9 cellular contexts compared by ENCODE assay signal in genomic region chr2:189763908-189764661, GRCh38. TPM values are rescaled to one million over a fixed set of nuclear protein-coding genes. Genes with fewer than 3 reads are reported as not detected.
A peak's percentile ranks its signal among the peaks of the same experiment; 100 is the strongest.
DNase-seq lines count a peak whose midpoint lies in the region; ATAC-seq, FAIRE-seq and TF ChIP-seq lines count a peak whose summit lies in the region.
"Had no signal": no experiment of that assay in that cellular context is flagged by ENCODE, and none has a peak within 500 bp of the region (broad histone marks: within the 10 kb centered on the region; RNA-seq: fewer than 3 reads in every experiment).

No MANE protein-coding gene starts in this region.

- H3K9me3 ChIP-seq in GM12878 (replicated peaks; ENCODE audit: control insufficient read depth, insufficient read depth, low read length) (no peaks in the 10 kb centered on the region), neural cell (ENCODE audit: low read length) (no peaks in the 10 kb centered on the region)

- H3K27ac ChIP-seq in GM12878 (ENCODE audit: control insufficient read depth, insufficient read depth) (peak overlapping the region; percentile 91; the same call in 1 of the 2 replicates), neural cell (ENCODE audit: low read length) (no peak overlapping the region)

- H3K9ac ChIP-seq in GM12878 (ENCODE audit: control insufficient read depth, insufficient read depth, low read length) (peak overlapping the region; percentile 95), neural cell (ENCODE audit: low read length) (peak overlapping the region; percentile 95)

- SMC1A ChIA-PET in GM12878 (lab: Charles Lee; ENCODE audit: uncharacterized antibody, unreplicated experiment): interaction anchor here (0.6 to 1.7 kb wide), 10 partner anchors 9 to 1111 kb away, joined by 3 to 7 read pairs (median 3); partner anchors contain the start of gene ASNSD1

- in situ Hi-C loops in GM12878 (cut with MboI): no loop called here

- H3F3A ChIP-seq in neural cell (ENCODE audit: insufficient read depth, low read length, poor library complexity, severe bottlenecking): peaks cover 4% of the 10 kb centered on the region

- H2AFZ ChIP-seq in GM12878 (ENCODE audit: control insufficient read depth, low read depth, low read length) (peak overlapping the region; percentile 99), neural cell (ENCODE audit: low read depth, low read length) (no peak overlapping the region)

- RAD21 ChIA-PET in GM12878 (lab: Charles Lee; ENCODE audit: unreplicated experiment): interaction anchor here (0.8 to 1.8 kb wide), 6 partner anchors 14 to 513 kb away, joined by 3 to 10 read pairs (median 4); partner anchors contain the start of genes ANKAR and ORMDL1

- ATAC-seq in GM12878 (no peak), HG02973 (IDR thresholded peaks at IDR 0.05; ENCODE audit: unreplicated experiment) (no peak), GM19324 (IDR thresholded peaks at IDR 0.05; ENCODE audit: low FRiP score, unreplicated experiment) (no peak)
- ATAC-seq: stimulated activated naive B cell treated with anti-CD40 and anti-IgM and Interleukin-4, amounts not matched to agents 10 μg/mL and 1 μg/mL and 100 μg/mL, for 72 hours had no signal

- no peak for TF ChIP-seq POLR2A in GM12878 (IDR thresholded peaks at IDR 0.05; ENCODE audit: low read depth, low read length)

- no peak for TF ChIP-seq EP300 in GM12878 (IDR thresholded peaks at IDR 0.05; ENCODE audit: borderline replicate concordance in 1 of 2, control insufficient read depth in 1 of 2, low read depth in 2 of 2, low read length in 2 of 2)
- no peak for TF ChIP-seq EP300 in neural cell (conservative IDR thresholded peaks at IDR 0.05; ENCODE audit: poor library complexity, severe bottlenecking)

- CTCF ChIA-PET in GM12878 (lab: Yijun Ruan, JAX): interaction anchor here (0.6 to 6.5 kb wide), 13 partner anchors 12 to 606 kb away, joined by 3 to 84 read pairs (median 7); partner anchors contain the start of genes ANKAR, ASNSD1, ORMDL1 and PMS1

- H3K79me2 ChIP-seq in GM12878 (ENCODE audit: control insufficient read depth, insufficient read depth, low read length) (peaks cover 10% of the 10 kb centered on the region), neural cell (replicated peaks; ENCODE audit: insufficient read depth, low read length) (peaks cover 5% of the 10 kb centered on the region)

- TF ChIP-seq RAD21 in GM12878 (IDR thresholded peaks at IDR 0.05; ENCODE audit: insufficient read depth, low read depth, low read length) (0 out of 2 replicates have a peak, but pooled peaks have one; percentile 21), neural cell (conservative IDR thresholded peaks at IDR 0.05) (no peak)

- BruUV-seq in GM12878 (replicated peaks; lab: Mats Ljungman, UMichigan): no TSS peak

- H3K9me2 ChIP-seq in neural cell (ENCODE audit: insufficient read depth, low read length): no peaks in the 10 kb centered on the region

- peaks cover 5% of the 10 kb centered on the region; the same call in 1 of the 2 replicates for H3K4me1 ChIP-seq in GM12878 (ENCODE audit: control insufficient read depth, insufficient read depth, low read length)

- DNase-seq in LNCaP clone FGC (ENCODE audit: low read depth) (no peak), GM12878 (ENCODE audit: low read depth, low spot score) (no peak), urothelium cell line (ENCODE audit: low spot score) (no peak)
- DNase-seq: activated effector memory CD4-positive, alpha-beta T cell treated with Interleukin-2 at 50 U/mL for 16 hours; stimulated activated naive B cell treated with anti-CD40 and anti-IgM and Interleukin-4, amounts not matched to agents 10 μg/mL and 1 μg/mL and 100 μg/mL, for 72 hours had no signal

- POLR2A ChIA-PET in GM12878 (lab: Charles Lee): interaction anchor here (0.7 to 4.0 kb wide), 6 partner anchors 20 to 934 kb away, joined by 3 to 23 read pairs (median 4); partner anchors contain the start of genes ORMDL1 and PMS1

- H3K27me3 ChIP-seq in GM12878 (replicated peaks in 1 of 2; ENCODE audit: control insufficient read depth in 2 of 2, insufficient read depth in 2 of 2, low read length in 1 of 2) (no peaks in the 10 kb centered on the region), neural cell (ENCODE audit: insufficient read depth, low read depth, low read length) (no peaks in the 10 kb centered on the region)

- peaks cover 0 to 7% of the 10 kb centered on the region in 2 experiments; a peak in 2 of 4 replicates for H3K36me3 ChIP-seq in GM12878 (ENCODE audit: control insufficient read depth in 2 of 2, insufficient read depth in 2 of 2, low read length in 1 of 2)
- H3K36me3 ChIP-seq in neural cell (ENCODE audit: insufficient read depth, low read length): peaks cover 5% of the 10 kb centered on the region

- peak overlapping the region; percentile 72 for H3K4me3 ChIP-seq in LNCaP clone FGC (ENCODE audit: low read depth, low read length)
- peak overlapping the region; percentile 97; the same call in 1 of the 2 replicates for H3K4me3 ChIP-seq in GM12878
- peak overlapping the region; percentile 84 for H3K4me3 ChIP-seq in neural cell (ENCODE audit: low read length)

- peak overlapping the region; percentile 95 for H3K4me2 ChIP-seq in GM12878 (ENCODE audit: control insufficient read depth, insufficient read depth)
- peak overlapping the region; percentile 60 for H3K4me2 ChIP-seq in neural cell (ENCODE audit: low read length)

- intact Hi-C loops in GM12878 (cut with micrococcal nuclease; ENCODE audit: unreplicated experiment): loop anchor here (1.0 to 10.0 kb wide), 3 partner anchors 20 to 319 kb away; partner anchors contain the start of genes ASNSD1, ORMDL1, PMS1 and WDR75

- H4K20me1 ChIP-seq in GM12878 (ENCODE audit: control insufficient read depth, insufficient read depth) (no peaks in the 10 kb centered on the region), neural cell (ENCODE audit: insufficient read depth) (no peaks in the 10 kb centered on the region)

- WGBS in GM12878 (ENCODE audit: insufficient coverage, insufficient replicate concordance, low lambda C conversion rate, missing lambda C conversion rate): over 99% methylated on average over 4 of the region's 4 CpGs

- TF ChIP-seq CTCF in LNCaP clone FGC (IDR thresholded peaks at IDR 0.05; ENCODE audit: control insufficient read depth, extremely low read depth, insufficient read depth): no peak
- TF ChIP-seq CTCF in GM12878 (IDR thresholded peaks at IDR 0.05 in 2 of 3, conservative IDR thresholded peaks at IDR 0.05 in 1 of 3; ENCODE audit: control insufficient read depth in 2 of 3, extremely low read depth in 1 of 3, insufficient read depth in 1 of 3, low read depth in 3 of 3, low read length in 3 of 3): no peak; a peak in 1 of 6 replicates
- TF ChIP-seq CTCF in neural cell (IDR thresholded peaks at IDR 0.05; ENCODE audit: poor library complexity, severe bottlenecking): no peak

- FAIRE-seq in G401.6 (lab: Jason Lieb, UNC): peak; percentile 89
- no peak for FAIRE-seq in GM12878 (lab: Jason Lieb, UNC)
- no peak for FAIRE-seq in urothelium cell line (lab: Jason Lieb, UNC)

RNA-seq across cellular contexts. Expression of gene OSGEPL1, which starts 1.5 kb away (rescaled TPM):
- 35.8 and 46.2 TPM in 2 replicates for total RNA-seq in GM12878 (2013; cell fraction: nucleolus; rRNA removed)
- total RNA-seq in GM12878 (2014; rRNA removed): 6.7 and 9.6 TPM in 2 replicates
- total RNA-seq in GM12878 (2014; rRNA removed; fragmentation: Illumina TruSeq; extraction: Trizol): 7.8 and 9.4 TPM in 2 replicates
- 5.6 and 7.9 TPM in 2 replicates for total RNA-seq in GM12878 (2021)
- polyA plus RNA-seq in GM12878 (2011; ENCODE audit: low read depth): 3.9 TPM
- 18.0 and 27.9 TPM in 2 replicates for polyA plus RNA-seq in GM12878 (2011; rRNA removed)
- polyA plus RNA-seq in GM12878 (2011; cell fraction: cytosol; rRNA removed): 6.4 and 6.8 TPM in 2 replicates
- 12.2 and 16.3 TPM in 2 replicates for polyA plus RNA-seq in GM12878 (2011; cell fraction: nucleus; rRNA removed)
- polyA plus RNA-seq in GM12878 (2012): 4.5 and 7.1 TPM in 2 replicates
- polyA plus RNA-seq in GM12878 (2014; fragmentation: Illumina TruSeq; extraction: Trizol): 7.5 and 9.8 TPM in 2 replicates
- 10 to 100 TPM in 1 of 2 experiments, 1 to 10 TPM in 1; 9.4 to 11.5 TPM for polyA plus RNA-seq in GM12878 (2014; fragmentation: Nextera tagmentation; extraction: Ambion mirVana)
- 5.8 and 7.9 TPM in 2 replicates for polyA plus RNA-seq in GM12878 (2014; rRNA removed)
- 10 to 100 TPM; 10.1 to 10.4 TPM for polyA plus RNA-seq in GM12878 (2016; fragmentation: Nextera tagmentation; extraction: Ambion mirVana)
- polyA minus RNA-seq in GM12878 (2011; rRNA and poly(A)+ RNA removed): 8.3 and 14.8 TPM in 2 replicates
- polyA minus RNA-seq in GM12878 (2011; cell fraction: cytosol; rRNA and poly(A)+ RNA removed): 3.8 and 4.3 TPM in 2 replicates
- 26.2 and 27.1 TPM in 2 replicates for polyA minus RNA-seq in GM12878 (2011; cell fraction: nucleus; rRNA and poly(A)+ RNA removed)
- polyA plus RNA-seq in neural cell: 23.6 and 29.1 TPM in 2 replicates
- 27.4 and 29.9 TPM in 2 replicates for polyA minus RNA-seq in neural cell

RNA-seq across cellular contexts. Expression of gene ORMDL1, which starts 20.1 kb away (rescaled TPM):
- total RNA-seq in GM12878 (2013; cell fraction: nucleolus; rRNA removed): 208 and 234 TPM in 2 replicates
- 91.4 and 104 TPM in 2 replicates for total RNA-seq in GM12878 (2014; rRNA removed)
- 75.9 and 76.7 TPM in 2 replicates for total RNA-seq in GM12878 (2014; rRNA removed; fragmentation: Illumina TruSeq; extraction: Trizol)
- total RNA-seq in GM12878 (2021): 59.0 and 62.6 TPM in 2 replicates
- 52.1 TPM for polyA plus RNA-seq in GM12878 (2011; ENCODE audit: low read depth)
- polyA plus RNA-seq in GM12878 (2011; rRNA removed): 140 and 188 TPM in 2 replicates
- 46.8 and 49.7 TPM in 2 replicates for polyA plus RNA-seq in GM12878 (2011; cell fraction: cytosol; rRNA removed)
- 273 and 383 TPM in 2 replicates for polyA plus RNA-seq in GM12878 (2011; cell fraction: nucleus; rRNA removed)
- polyA plus RNA-seq in GM12878 (2012): 77.5 and 83.5 TPM in 2 replicates
- polyA plus RNA-seq in GM12878 (2014; fragmentation: Illumina TruSeq; extraction: Trizol): 100 and 130 TPM in 2 replicates
- 10 to 100 TPM; 68.9 to 89.5 TPM for polyA plus RNA-seq in GM12878 (2014; fragmentation: Nextera tagmentation; extraction: Ambion mirVana)
- polyA plus RNA-seq in GM12878 (2014; rRNA removed): 95.4 and 114 TPM in 2 replicates
- 100 to 1,000 TPM; 156 to 161 TPM for polyA plus RNA-seq in GM12878 (2016; fragmentation: Nextera tagmentation; extraction: Ambion mirVana)
- 33.0 and 50.9 TPM in 2 replicates for polyA minus RNA-seq in GM12878 (2011; rRNA and poly(A)+ RNA removed)
- 9.6 and 10.6 TPM in 2 replicates for polyA minus RNA-seq in GM12878 (2011; cell fraction: cytosol; rRNA and poly(A)+ RNA removed)
- 43.3 and 54.0 TPM in 2 replicates for polyA minus RNA-seq in GM12878 (2011; cell fraction: nucleus; rRNA and poly(A)+ RNA removed)
- 273 and 351 TPM in 2 replicates for polyA plus RNA-seq in neural cell
- polyA minus RNA-seq in neural cell: 103 and 118 TPM in 2 replicates

RNA-seq across cellular contexts. Expression of gene PMS1, which starts 20.2 kb away (rescaled TPM):
- 80.9 and 86.7 TPM in 2 replicates for total RNA-seq in GM12878 (2013; cell fraction: nucleolus; rRNA removed)
- total RNA-seq in GM12878 (2014; rRNA removed): 26.4 and 32.7 TPM in 2 replicates
- 43.3 and 43.5 TPM in 2 replicates for total RNA-seq in GM12878 (2014; rRNA removed; fragmentation: Illumina TruSeq; extraction: Trizol)
- total RNA-seq in GM12878 (2021): 35.9 and 36.5 TPM in 2 replicates
- 5.9 TPM for polyA plus RNA-seq in GM12878 (2011; ENCODE audit: low read depth)
- 19.6 and 33.2 TPM in 2 replicates for polyA plus RNA-seq in GM12878 (2011; rRNA removed)
- 7.8 and 8.5 TPM in 2 replicates for polyA plus RNA-seq in GM12878 (2011; cell fraction: cytosol; rRNA removed)
- 21.7 and 22.7 TPM in 2 replicates for polyA plus RNA-seq in GM12878 (2011; cell fraction: nucleus; rRNA removed)
- polyA plus RNA-seq in GM12878 (2012): 11.9 and 14.8 TPM in 2 replicates
- polyA plus RNA-seq in GM12878 (2014; fragmentation: Illumina TruSeq; extraction: Trizol): 32.5 and 43.9 TPM in 2 replicates
- 10 to 100 TPM; 18.7 to 19.2 TPM for polyA plus RNA-seq in GM12878 (2014; fragmentation: Nextera tagmentation; extraction: Ambion mirVana)
- 16.5 and 21.3 TPM in 2 replicates for polyA plus RNA-seq in GM12878 (2014; rRNA removed)
- 10 to 100 TPM; 44.3 to 50.6 TPM for polyA plus RNA-seq in GM12878 (2016; fragmentation: Nextera tagmentation; extraction: Ambion mirVana)
- 17.8 and 18.2 TPM in 2 replicates for polyA minus RNA-seq in GM12878 (2011; rRNA and poly(A)+ RNA removed)
- polyA minus RNA-seq in GM12878 (2011; cell fraction: cytosol; rRNA and poly(A)+ RNA removed): 14.6 and 17.2 TPM in 2 replicates
- polyA minus RNA-seq in GM12878 (2011; cell fraction: nucleus; rRNA and poly(A)+ RNA removed): 26.4 and 37.1 TPM in 2 replicates
- 42.2 and 50.9 TPM in 2 replicates for polyA plus RNA-seq in neural cell
- polyA minus RNA-seq in neural cell: 56.2 and 57.1 TPM in 2 replicates
